Comparison of ENCODE assay signal across 13 cellular contexts in genomic region chr3:184339016-184339415, GRCh38. TPM values are rescaled to one million over a fixed set of nuclear protein-coding genes. Genes with fewer than 3 reads are reported as not detected.
DNase-seq lines count a peak whose midpoint lies in the region; ATAC-seq, FAIRE-seq and TF ChIP-seq lines count a peak whose summit lies in the region.
"Had no signal": no experiment of that assay in that cellular context is flagged by ENCODE, and none has a peak within 500 bp of the region (broad histone marks: within the 10 kb centered on the region; RNA-seq: fewer than 3 reads in every experiment).

No MANE protein-coding gene starts in this region.

- H3K27ac ChIP-seq in GM23338 (ENCODE audit: low read depth): no peak overlapping the region
- peak overlapping the region; percentile 95 for H3K27ac ChIP-seq in skeletal muscle tissue (ENCODE audit: low read depth, low read length)
- peak overlapping the region in 1 of 2 donors; percentile 9 for H3K27ac ChIP-seq in small intestine (ENCODE audit: low read depth in 1 of 2, low read length in 1 of 2)

- no peak for ATAC-seq in GM23338
- ATAC-seq in GM18861 (IDR thresholded peaks at IDR 0.05; ENCODE audit: unreplicated experiment): no peak

- peaks cover 42% of the 10 kb centered on the region for H3K4me1 Mint-ChIP-seq in GM23338

- H3K4me3 ChIP-seq in GM23338 (peak overlapping the region; percentile 57), fibroblast of pulmonary artery (replicated peaks; ENCODE audit: low read depth, low read length) (peak overlapping the region; percentile 41), skeletal muscle tissue (ENCODE audit: low read length in 3 of 3) (peak overlapping the region; percentile 2 to 65 (median 30)), small intestine (ENCODE audit: low read depth in 1 of 2, low read length in 2 of 2) (no peak overlapping the region)

- peaks cover 32% of the 10 kb centered on the region for H3K27me3 Mint-ChIP-seq in GM23338 (ENCODE audit: insufficient read depth, low read depth, poor library complexity)

- H3K27ac Mint-ChIP-seq in GM23338: no peak overlapping the region

- H3K9me3 ChIP-seq in skeletal muscle tissue (ENCODE audit: control insufficient read depth in 3 of 3, low read length in 3 of 3): no peaks in the 10 kb centered on the region
- no peaks in the 10 kb centered on the region for H3K9me3 ChIP-seq in small intestine (ENCODE audit: control insufficient read depth, low read depth)

- peak overlapping the region; percentile 51 to 90 (median 57) for H3K9ac ChIP-seq in skeletal muscle tissue (ENCODE audit: low read depth in 1 of 3, low read length in 3 of 3)

- 61 to 67% (median 63%) methylated on average over 9 of the region's 9 CpGs for WGBS in small intestine, 3 donors

- in situ Hi-C loops in KBM-7 (cut with MboI; ENCODE audit: low pct_unique_long_range_greater_than_20kb, low sequenced_read_pairs): no loop called here

- H3K4me1 ChIP-seq in GM23338 (ENCODE audit: insufficient read depth) (peaks cover 27% of the 10 kb centered on the region), skeletal muscle tissue (ENCODE audit: control insufficient read depth in 3 of 3, insufficient read depth in 3 of 3, low read length in 3 of 3) (peaks cover 36 to 61% (median 46%) of the 10 kb centered on the region in 3 donors), small intestine (ENCODE audit: control insufficient read depth in 2 of 2, insufficient read depth in 1 of 2, low read depth in 1 of 2, low read length in 1 of 2) (no peaks in the 10 kb centered on the region)

- H3K36me3 Mint-ChIP-seq in GM23338 (ENCODE audit: low read depth): peaks cover 27% of the 10 kb centered on the region

- H3K79me2 ChIP-seq in GM23338 (replicated peaks; ENCODE audit: insufficient read depth): peaks cover 28% of the 10 kb centered on the region

- no peak for TF ChIP-seq CTCF in GM23338 (conservative IDR thresholded peaks at IDR 0.05; ENCODE audit: low read depth in 2 of 2)
- no peak for TF ChIP-seq CTCF in fibroblast of pulmonary artery (IDR thresholded peaks at IDR 0.05; ENCODE audit: low read length, missing control alignments)

- DNase-seq in GM23338 (ENCODE audit: low spot score) (peak; percentile 40), NCI-H69 (lab: John Stamatoyannopoulos, UW) (peak; percentile 81), fibroblast of pulmonary artery (ENCODE audit: low read depth) (no peak), HuH-7 (ENCODE audit: low spot score) (no peak), KBM-7 (no peak), small intestine (no peak)
- DNase-seq: amniotic stem cell; kidney glomerular epithelial cell; stimulated activated CD4-positive, alpha-beta T cell treated with anti-CD3 and anti-CD28 coated beads, Interleukin-4, amount 100 ng/mL, for 1 hour had no signal

- H3K9me3 Mint-ChIP-seq in GM23338: peaks cover 3% of the 10 kb centered on the region; the same call in 1 of the 3 replicates

- peaks cover 17% of the 10 kb centered on the region for H4K20me1 ChIP-seq in GM23338 (replicated peaks; ENCODE audit: insufficient read depth)

- H3F3A ChIP-seq in GM23338 (replicated peaks; ENCODE audit: low read depth): peaks cover 25% of the 10 kb centered on the region

- no peak overlapping the region for H2AFZ ChIP-seq in GM23338

- no peak for FAIRE-seq in small intestine (lab: Jason Lieb, UNC)
- FAIRE-seq: G401.6, GM19239 had no signal

- H3K27me3 ChIP-seq in GM23338 (ENCODE audit: insufficient read depth) (no peaks in the 10 kb centered on the region), skeletal muscle tissue (ENCODE audit: control insufficient read depth in 3 of 3, insufficient read depth in 3 of 3, low read length in 3 of 3) (no peaks in the 10 kb centered on the region), small intestine (ENCODE audit: control insufficient read depth in 2 of 2, insufficient read depth in 2 of 2, low read length in 2 of 2) (no peaks in the 10 kb centered on the region)

- peak overlapping the region; percentile 59 for H3K4me3 Mint-ChIP-seq in GM23338

- no peaks in the 10 kb centered on the region for H3K9me2 ChIP-seq in GM23338 (ENCODE audit: insufficient read depth)

- peak overlapping the region; percentile 90 for H3K4me2 ChIP-seq in GM23338

- H3K36me3 ChIP-seq in GM23338 (ENCODE audit: insufficient read depth): 0 out of 2 replicates have a peak, but pooled peaks cover 4% of the 10 kb centered on the region
- peaks cover 33 to 34% (median 33%) of the 10 kb centered on the region in 3 donors for H3K36me3 ChIP-seq in skeletal muscle tissue (ENCODE audit: control insufficient read depth in 3 of 3, insufficient read depth in 3 of 3, low read length in 3 of 3)
- H3K36me3 ChIP-seq in small intestine (ENCODE audit: control insufficient read depth in 2 of 2, insufficient read depth in 2 of 2, low read length in 2 of 2): peaks cover 0 to 6% of the 10 kb centered on the region in 2 donors

TF ChIP-seq in GM23338, 12 proteins besides CTCF, POLR2A, EP300 and RAD21 (continues in another document):
- TF ChIP-seq JUNB (IDR thresholded peaks at IDR 0.05; ENCODE audit: unreplicated experiment) (no peak), NANOG (IDR thresholded peaks at IDR 0.05; ENCODE audit: borderline replicate concordance) (no peak)

RNA-seq across cellular contexts. Expression of gene FAM131A, which starts 1.6 kb away (rescaled TPM):
- total RNA-seq in GM23338 (2014; rRNA removed; shearing (Covaris generic)): 14.8 and 31.8 TPM in 2 replicates
- polyA plus RNA-seq in GM23338 (2016; fragmentation: Nextera tagmentation; extraction: Ambion mirVana) (6.7 and 9.6 TPM in 2 replicates), small intestine (10 to 100 TPM in 2 of 3 donors, 1 to 10 TPM in 1; 9.7 to 11.3 (median 10.3) TPM)
- total RNA-seq in skeletal muscle tissue: 9.4 TPM

RNA-seq across cellular contexts. Expression of gene CLCN2, which starts 22.4 kb away (rescaled TPM):
- 9.2 and 10.7 TPM in 2 replicates for total RNA-seq in GM23338 (2014; rRNA removed; shearing (Covaris generic))
- polyA plus RNA-seq in GM23338 (2016; fragmentation: Nextera tagmentation; extraction: Ambion mirVana): 5.4 and 7.0 TPM in 2 replicates
- total RNA-seq in skeletal muscle tissue: 2.6 TPM
- 10 to 100 TPM; 10.0 to 19.0 (median 11.6) TPM for polyA plus RNA-seq in small intestine

RNA-seq across cellular contexts. Expression of gene POLR2H, which starts 22.5 kb away (rescaled TPM):
- total RNA-seq in GM23338 (2014; rRNA removed; shearing (Covaris generic)): 182 and 199 TPM in 2 replicates
- 190 and 205 TPM in 2 replicates for polyA plus RNA-seq in GM23338 (2016; fragmentation: Nextera tagmentation; extraction: Ambion mirVana)
- 44.4 TPM for total RNA-seq in skeletal muscle tissue
- 100 to 1,000 TPM; 124 to 346 (median 258) TPM for polyA plus RNA-seq in small intestine

RNA-seq across cellular contexts. Expression of gene EIF4G1, which starts 24.6 kb away (rescaled TPM):
- 552 and 565 TPM in 2 replicates for total RNA-seq in GM23338 (2014; rRNA removed; shearing (Covaris generic))
- polyA plus RNA-seq in GM23338 (2016; fragmentation: Nextera tagmentation; extraction: Ambion mirVana) (227 and 239 TPM in 2 replicates), small intestine (100 to 1,000 TPM; 115 to 220 (median 120) TPM)
- total RNA-seq in skeletal muscle tissue: 162 TPM

RNA-seq across cellular contexts. Expression of gene THPO, which starts 39.0 kb away (rescaled TPM):
- 0.14 and 0.97 TPM in 2 replicates for total RNA-seq in GM23338 (2014; rRNA removed; shearing (Covaris generic))
- polyA plus RNA-seq in GM23338 (2016; fragmentation: Nextera tagmentation; extraction: Ambion mirVana) (0.47 and 1.9 TPM in 2 replicates), small intestine (under 1 TPM in 1 of 3 donors, not detected in 2; 0.19 TPM)
- total RNA-seq in skeletal muscle tissue: under 0.01 TPM

Comparison
In these comparisons a context has a peak if more than half of its experiments do, and no peak if none do; other contexts are left out.
1. DNase-seq: peak in GM23338 (single experiment) and NCI-H69 (single experiment); none in fibroblast of pulmonary artery (single experiment), HuH-7 (single experiment), KBM-7 (single experiment) and small intestine (single experiment).
2. H3K4me3 ChIP-seq: peak in GM23338 (single experiment), fibroblast of pulmonary artery (single experiment) and skeletal muscle tissue (3 of 3); none in small intestine (0 of 2).